21 cellular contexts compared by ENCODE assay signal in genomic region chr4:3826247-3827172, GRCh38.
"Had no signal": no experiment of that assay in that cellular context is flagged by ENCODE, and none has a peak within 500 bp of the region (broad histone marks: within the 10 kb centered on the region; RNA-seq: fewer than 3 reads in every experiment).

No MANE protein-coding gene starts in this region.

- H3K4me3 ChIP-seq: cardiac muscle cell, colonic mucosa, lung, right atrium auricular region, sigmoid colon, skin epidermis, testis, tibial nerve had no signal

- H3K9me3 ChIP-seq: colonic mucosa, neutrophil, right atrium auricular region, sigmoid colon, testis, tibial nerve had no signal

- H3K27ac Mint-ChIP-seq: endodermal cell; immature natural killer cell; naive B cell; nephron; stimulated activated naive B cell treated with anti-CD40 and anti-IgM and Interleukin-4, amounts not matched to agents 10 μg/mL and 1 μg/mL and 100 μg/mL, for 72 hours; stimulated activated naive CD8-positive, alpha-beta T cell treated with anti-CD3 and anti-CD28 coated beads, Interleukin-15, amount 100 ng/mL, for 72 hours had no signal

- DNase-seq: cerebellar nuclear complex; effector CD4-positive, alpha-beta T cell; endodermal cell; immature natural killer cell; mesenchymal stem cell; midbrain; naive B cell; sigmoid colon; stimulated activated CD4-positive, alpha-beta T cell treated with anti-CD3 and anti-CD28 coated beads, Interleukin-2, amount 100 ng/mL, for 24 hours; stimulated activated CD4-positive, alpha-beta T cell treated with anti-CD3 and anti-CD28 coated beads, Interleukin-4, amount 100 ng/mL, for 4 hours; stimulated activated naive B cell treated with anti-CD40 and anti-IgM and Interleukin-4, amounts not matched to agents 10 μg/mL and 1 μg/mL and 100 μg/mL, for 72 hours; stimulated activated naive CD8-positive, alpha-beta T cell treated with anti-CD3 and anti-CD28 coated beads, Interleukin-15, amount 100 ng/mL, for 72 hours had no signal

- H3K27me3 ChIP-seq: colonic mucosa, neutrophil, right atrium auricular region, sigmoid colon, testis, tibial nerve had no signal

- H3K27ac ChIP-seq: cardiac muscle cell, colonic mucosa, neutrophil, right atrium auricular region, sigmoid colon, skin epidermis, tibial nerve had no signal

- H3K9me3 Mint-ChIP-seq: endodermal cell; immature natural killer cell; nephron; stimulated activated naive B cell treated with anti-CD40 and anti-IgM and Interleukin-4, amounts not matched to agents 10 μg/mL and 1 μg/mL and 100 μg/mL, for 72 hours; stimulated activated naive CD8-positive, alpha-beta T cell treated with anti-CD3 and anti-CD28 coated beads, Interleukin-15, amount 100 ng/mL, for 72 hours had no signal

- H3K36me3 Mint-ChIP-seq: immature natural killer cell; naive B cell; stimulated activated naive B cell treated with anti-CD40 and anti-IgM and Interleukin-4, amounts not matched to agents 10 μg/mL and 1 μg/mL and 100 μg/mL, for 72 hours had no signal

- H3K4me3 Mint-ChIP-seq: endodermal cell; immature natural killer cell; naive B cell; nephron; stimulated activated naive B cell treated with anti-CD40 and anti-IgM and Interleukin-4, amounts not matched to agents 10 μg/mL and 1 μg/mL and 100 μg/mL, for 72 hours; stimulated activated naive CD8-positive, alpha-beta T cell treated with anti-CD3 and anti-CD28 coated beads, Interleukin-15, amount 100 ng/mL, for 72 hours had no signal

- ATAC-seq: stimulated activated naive B cell treated with anti-CD40 and anti-IgM and Interleukin-4, amounts not matched to agents 10 μg/mL and 1 μg/mL and 100 μg/mL, for 72 hours; stimulated activated naive CD8-positive, alpha-beta T cell treated with anti-CD3 and anti-CD28 coated beads, Interleukin-15, amount 100 ng/mL, for 72 hours had no signal

- H3K4me1 Mint-ChIP-seq: immature natural killer cell; stimulated activated naive B cell treated with anti-CD40 and anti-IgM and Interleukin-4, amounts not matched to agents 10 μg/mL and 1 μg/mL and 100 μg/mL, for 72 hours; stimulated activated naive CD8-positive, alpha-beta T cell treated with anti-CD3 and anti-CD28 coated beads, Interleukin-15, amount 100 ng/mL, for 72 hours had no signal

- H3K36me3 ChIP-seq: cardiac muscle cell, colonic mucosa, neutrophil, right atrium auricular region, sigmoid colon, tibial nerve had no signal
